Comparison of ENCODE assay signal across 8 cellular contexts in genomic region chr5:50325237-50325832, GRCh38.
DNase-seq lines count a peak whose midpoint lies in the region; ATAC-seq and TF ChIP-seq lines count a peak whose summit lies in the region.

No MANE protein-coding gene starts in this region.

- H3K4me3 Mint-ChIP-seq in CD4-positive, alpha-beta memory T cell: no peak overlapping the region
- H3K4me3 Mint-ChIP-seq in HFFc6 (no peak overlapping the region), WTC11 (no peak overlapping the region)

- H3K4me1 Mint-ChIP-seq in CD4-positive, alpha-beta memory T cell: peaks cover 14 to 23% (median 17%) of the 10 kb centered on the region in 4 donors
- H3K4me1 Mint-ChIP-seq in HFFc6 (ENCODE audit: low read depth) (no peaks in the 10 kb centered on the region), WTC11 (no peaks in the 10 kb centered on the region)

- H3K9me3 ChIP-seq in CD4-positive, alpha-beta memory T cell (ENCODE audit: control insufficient read depth in 1 of 2, low read length in 2 of 2): no peaks in the 10 kb centered on the region
- no peaks in the 10 kb centered on the region for H3K9me3 ChIP-seq in sigmoid colon

- H3K27ac ChIP-seq in CD4-positive, alpha-beta memory T cell (ENCODE audit: low read depth, low read length): no peak overlapping the region
- no peak overlapping the region for H3K27ac ChIP-seq in sigmoid colon

- 20 to 29% methylated on average over 4 of the region's 4 CpGs for WGBS in sigmoid colon, 2 donors

- H3K27me3 Mint-ChIP-seq in CD4-positive, alpha-beta memory T cell: no peaks in the 10 kb centered on the region
- H3K27me3 Mint-ChIP-seq in HFFc6 (ENCODE audit: insufficient read depth) (no peaks in the 10 kb centered on the region), WTC11 (ENCODE audit: low read depth) (peaks cover 4% of the 10 kb centered on the region; the same call in 1 of the 2 replicates)

- peaks cover 18% of the 10 kb centered on the region for H3K4me1 ChIP-seq in CD4-positive, alpha-beta memory T cell (ENCODE audit: insufficient read depth, low read length)
- no peaks in the 10 kb centered on the region for H3K4me1 ChIP-seq in sigmoid colon

- TF ChIP-seq CTCF in HFFc6 (IDR thresholded peaks at IDR 0.05) (peak; percentile 91), WTC11 (IDR thresholded peaks at IDR 0.05) (peak; percentile 46), sigmoid colon (IDR thresholded peaks at IDR 0.05) (peak in 2 of 4 experiments; percentile 44 to 58)

- CTCF ChIA-PET in CD4-positive, alpha-beta memory T cell (lab: Charles Lee; ENCODE audit: partially characterized antibody): interaction anchor here (2.8 kb wide), 1 partner anchor 189 kb away, joined by 6 read pairs; no protein-coding TSS in a partner anchor
- CTCF ChIA-PET in WTC11 (lab: Charles Lee): no interaction called here

- H3K36me3 ChIP-seq in CD4-positive, alpha-beta memory T cell (ENCODE audit: insufficient read depth, low read length): no peaks in the 10 kb centered on the region
- no peaks in the 10 kb centered on the region for H3K36me3 ChIP-seq in sigmoid colon

- no peak for TF ChIP-seq POLR2A in sigmoid colon (IDR thresholded peaks at IDR 0.05)

- no peak overlapping the region for H3K27ac Mint-ChIP-seq in CD4-positive, alpha-beta memory T cell
- no peak overlapping the region for H3K27ac Mint-ChIP-seq in HFFc6
- H3K27ac Mint-ChIP-seq in WTC11: no peak overlapping the region

- TF ChIP-seq EP300 in sigmoid colon (IDR thresholded peaks at IDR 0.05): no peak

- intact Hi-C loops in CD4-positive, alpha-beta memory T cell (cut with micrococcal nuclease): loop anchor here (10.0 kb wide), 1 partner anchor 429 kb away; no protein-coding TSS in a partner anchor
- intact Hi-C loops in sigmoid colon (cut with DNase I): no loop called here

- DNase-seq in CD4-positive, alpha-beta memory T cell: peak in 4 of 5 donors; percentile 14 to 28 (median 22)
- peak; percentile 6 for DNase-seq in HFFc6
- DNase-seq in WTC11 (ENCODE audit: low spot score): no peak
- peak; percentile 19 for DNase-seq in iris pigment epithelial cell (ENCODE audit: low read depth)
- DNase-seq in sigmoid colon: no peak
- no peak for DNase-seq in mesenteric fat pad (ENCODE audit: low spot score)
- no peak for DNase-seq in NK-92 (lab: John Stamatoyannopoulos, UW; ENCODE audit: unreplicated experiment)
- DNase-seq in activated CD8-positive, alpha-beta memory T cell treated with anti-CD3 and anti-CD28 coated beads, Interleukin-2, amount 50 U/mL, for 48 hours: no peak

- no peaks in the 10 kb centered on the region for H3K36me3 Mint-ChIP-seq in CD4-positive, alpha-beta memory T cell
- H3K36me3 Mint-ChIP-seq in HFFc6 (ENCODE audit: low read depth) (no peaks in the 10 kb centered on the region), WTC11 (peaks cover 47% of the 10 kb centered on the region)

- POLR2A ChIA-PET in CD4-positive, alpha-beta memory T cell (lab: Charles Lee; ENCODE audit: partially characterized antibody): no interaction called here
- POLR2A ChIA-PET in WTC11 (lab: Charles Lee): no interaction called here

- peaks cover 0 to 3% (median 0%) of the 10 kb centered on the region in 8 donors for H3K9me3 Mint-ChIP-seq in CD4-positive, alpha-beta memory T cell
- H3K9me3 Mint-ChIP-seq in HFFc6 (no peaks in the 10 kb centered on the region), WTC11 (peaks cover 80% of the 10 kb centered on the region)

- ATAC-seq in WTC11: no peak

- no peaks in the 10 kb centered on the region for H3K27me3 ChIP-seq in CD4-positive, alpha-beta memory T cell (ENCODE audit: insufficient read depth, low read length)
- no peaks in the 10 kb centered on the region for H3K27me3 ChIP-seq in sigmoid colon

- no peak overlapping the region for H3K4me3 ChIP-seq in CD4-positive, alpha-beta memory T cell (ENCODE audit: low read length in 2 of 2)
- no peak overlapping the region for H3K4me3 ChIP-seq in sigmoid colon

TF ChIP-seq in WTC11, 78 proteins besides CTCF, POLR2A, EP300 and RAD21:
- TF ChIP-seq GRHL2 (CRISPR knock-in tag; IDR thresholded peaks at IDR 0.05; ENCODE audit: insufficient replicate concordance, severe bottlenecking): no peak
- TF ChIP-seq HMGXB4 (CRISPR knock-in tag; IDR thresholded peaks at IDR 0.05): no peak
- TF ChIP-seq SOX15 (CRISPR knock-in tag; IDR thresholded peaks at IDR 0.05): no peak
- TF ChIP-seq MAX (CRISPR knock-in tag; IDR thresholded peaks at IDR 0.05): no peak
- no peak for TF ChIP-seq IRF1 (CRISPR knock-in tag; IDR thresholded peaks at IDR 0.05)
- no peak for TF ChIP-seq PRRX2 (CRISPR knock-in tag; IDR thresholded peaks at IDR 0.05)

Comparison
In these comparisons a context has a peak if more than half of its experiments do, and no peak if none do; other contexts are left out.
1. DNase-seq: peak in CD4-positive, alpha-beta memory T cell (4 of 5), HFFc6 (single experiment) and iris pigment epithelial cell (single experiment); none in WTC11 (single experiment), sigmoid colon (single experiment), mesenteric fat pad (single experiment), NK-92 (single experiment) and activated CD8-positive, alpha-beta memory T cell treated with anti-CD3 and anti-CD28 coated beads, Interleukin-2, amount 50 U/mL, for 48 hours (single experiment).